In the genomic region with DNA sequence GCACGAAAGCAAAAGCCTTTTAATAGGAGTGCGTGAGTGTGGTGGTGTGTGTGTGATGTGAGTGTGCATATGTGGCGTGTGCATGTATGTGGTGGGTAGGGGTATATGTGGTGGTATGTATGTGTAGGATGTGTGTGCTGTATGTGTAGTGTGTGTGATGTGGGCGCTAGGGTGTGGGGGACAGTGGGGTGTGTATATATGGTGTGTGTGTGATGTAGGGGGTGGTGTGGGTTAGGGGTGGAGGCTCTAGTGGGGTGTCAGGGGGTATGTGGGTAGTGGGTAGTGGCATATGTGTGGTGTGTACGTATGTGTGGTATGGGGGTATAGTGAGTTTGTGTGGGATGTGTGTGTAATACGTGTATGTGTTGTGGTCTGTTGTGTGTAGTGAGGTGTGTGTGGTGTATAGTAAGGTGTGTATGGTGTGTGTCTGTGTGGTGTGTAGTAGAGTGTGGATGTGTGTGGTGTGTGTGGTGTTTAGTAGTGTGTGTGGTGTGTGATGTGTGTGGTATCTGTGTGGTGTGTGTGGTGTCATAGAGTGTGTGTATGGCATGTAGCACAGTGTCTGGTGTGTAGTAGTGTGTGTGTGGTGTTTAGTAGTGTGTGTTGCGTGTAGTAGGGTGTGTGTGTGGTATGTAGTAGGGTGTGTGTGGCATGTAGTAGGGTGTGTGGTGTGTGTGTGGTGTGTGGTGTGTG, we compare ENCODE assay signal across 17 cellular contexts.
DNase-seq lines count a peak whose midpoint lies in the region; ATAC-seq, FAIRE-seq and TF ChIP-seq lines count a peak whose summit lies in the region.
"Had no signal": no experiment of that assay in that cellular context is flagged by ENCODE, and none has a peak within 500 bp of the region (broad histone marks: within the 10 kb centered on the region; RNA-seq: fewer than 3 reads in every experiment).

No MANE protein-coding gene starts in this region.

- no peaks in the 10 kb centered on the region for H3K9me3 ChIP-seq in BLaER1 treated with 17β-estradiol and CSF1 and Interleukin-3, amounts not matched to agents 10 nM and 100 nM (replicated peaks in 1 of 11)
- H3K9me3 ChIP-seq in H9 (ENCODE audit: control insufficient read depth, low read depth, low read length) (no peaks in the 10 kb centered on the region), K562 (replicated peaks; ENCODE audit: control insufficient read depth, insufficient read depth, low read depth, low read length) (no peaks in the 10 kb centered on the region), trophoblast cell (ENCODE audit: insufficient read depth, low read depth, low read length) (peaks cover 7% of the 10 kb centered on the region)
- H3K9me3 ChIP-seq: BE2C, Peyer's patch had no signal

- TF ChIP-seq EP300 in K562 (IDR thresholded peaks at IDR 0.05; ENCODE audit: low read length), result no peak

- H4K91ac ChIP-seq in H9 (ENCODE audit: insufficient read length, low read depth, low read length) (no peak overlapping the region), trophoblast cell (ENCODE audit: low read depth, low read length) (no peak overlapping the region)

- H3K79me2 ChIP-seq in H9 (ENCODE audit: insufficient read depth, low read length) (no peaks in the 10 kb centered on the region), K562 (ENCODE audit: control insufficient read depth, insufficient read depth, low read length) (no peaks in the 10 kb centered on the region), trophoblast cell (ENCODE audit: control insufficient read depth, insufficient read depth, low read length, poor library complexity) (no peaks in the 10 kb centered on the region)

- H2BK5ac ChIP-seq in H9 (ENCODE audit: insufficient read length, low read length) (no peak overlapping the region), trophoblast cell (ENCODE audit: low read depth, low read length, poor library complexity) (no peak overlapping the region)

- H2AFZ ChIP-seq in H9 (ENCODE audit: low read length) (no peak overlapping the region), K562 (ENCODE audit: low read depth, low read length) (0 out of 2 replicates have a peak overlapping the region, but pooled peaks have one; percentile 41), trophoblast cell (ENCODE audit: insufficient read depth, low read length, poor library complexity) (no peak overlapping the region)
- H2AFZ ChIP-seq: GM23338 had no signal

- H3K4me1 Mint-ChIP-seq in H9, result peaks cover 20 to 21% of the 10 kb centered on the region in 2 experiments

- FAIRE-seq in K562 (lab: Jason Lieb, UNC), result no peak

- in situ Hi-C loops in K562 (cut with MboI), result loop anchor here (10.0 kb wide), 1 partner anchor 931 kb away; no protein-coding TSS in a partner anchor

- H3K23me2 ChIP-seq in H9 (ENCODE audit: insufficient read length, low read depth, low read length, poor library complexity, severe bottlenecking), result no peaks in the 10 kb centered on the region

- H2BK20ac ChIP-seq in H9 (ENCODE audit: low read depth, low read length, poor library complexity, severe bottlenecking), result no peak overlapping the region

- H2AK5ac ChIP-seq in H9 (ENCODE audit: insufficient read length, low read length), result no peak overlapping the region
- H2AK5ac ChIP-seq in trophoblast cell (ENCODE audit: low read length), result no peak overlapping the region

- no peaks in the 10 kb centered on the region for H3K9me3 Mint-ChIP-seq in H9
- H3K9me3 Mint-ChIP-seq: CD4-positive, alpha-beta T cell; GM23338 had no signal

- POLR2A ChIA-PET in K562 (lab: Yijun Ruan, JAX), result no interaction called here

- H4K12ac ChIP-seq in trophoblast cell (ENCODE audit: low read depth, low read length), result no peak overlapping the region

- peaks cover 39 to 75% (median 67%) of the 10 kb centered on the region in 10 experiments for H3K4me1 ChIP-seq in BLaER1 treated with 17β-estradiol and CSF1 and Interleukin-3, amounts not matched to agents 10 nM and 100 nM
- H3K4me1 ChIP-seq in H9 (ENCODE audit: insufficient read depth, low read length), result no peaks in the 10 kb centered on the region; the same call in 1 of the 2 replicates
- peaks cover 0 to 16% of the 10 kb centered on the region in 2 experiments; a peak in 3 of 5 replicates for H3K4me1 ChIP-seq in K562 (replicated peaks in 1 of 2; ENCODE audit: control insufficient read depth in 2 of 2, insufficient read depth in 2 of 2, low read length in 2 of 2)
- H3K4me1 ChIP-seq in trophoblast cell (ENCODE audit: control insufficient read depth in 1 of 2, insufficient read depth in 2 of 2, low read length in 2 of 2), result peaks cover 7 to 10% of the 10 kb centered on the region in 2 experiments

- intact Hi-C loops in K562 (cut with micrococcal nuclease), result no loop called here

- H3K36me3 ChIP-seq in BLaER1 treated with 17β-estradiol and CSF1 and Interleukin-3, amounts not matched to agents 10 nM and 100 nM, result no peaks in the 10 kb centered on the region
- H3K36me3 ChIP-seq in K562 (ENCODE audit: control insufficient read depth, insufficient read depth, low read length) (no peaks in the 10 kb centered on the region; the same call in 2 of the 3 replicates), trophoblast cell (ENCODE audit: control insufficient read depth in 1 of 2, insufficient read depth in 2 of 2, low read length in 2 of 2) (no peaks in the 10 kb centered on the region)
- H3K36me3 ChIP-seq: BE2C, Peyer's patch had no signal

- no peak for TF ChIP-seq RAD21 in K562 (CRISPR knock-in tag; conservative IDR thresholded peaks at IDR 0.05 in 1 of 2, IDR thresholded peaks at IDR 0.05 in 1 of 2)

- no peak overlapping the region for H3K4ac ChIP-seq in H9 (ENCODE audit: low read depth, low read length)
- no peak overlapping the region for H3K4ac ChIP-seq in trophoblast cell (ENCODE audit: low read depth, low read length)

- H4K5ac ChIP-seq in H9 (ENCODE audit: insufficient read length, low read depth, low read length), result peak overlapping the region; percentile 0

- H3K18ac ChIP-seq in H9 (ENCODE audit: insufficient read length, low read depth, low read length), result peak overlapping the region; percentile 0
- H3K18ac ChIP-seq in trophoblast cell (ENCODE audit: low read length), result no peak overlapping the region

- no peak overlapping the region for H3K27ac Mint-ChIP-seq in H9
- H3K27ac Mint-ChIP-seq: CD4-positive, alpha-beta T cell had no signal

- H3K36me3 Mint-ChIP-seq in H9 (ENCODE audit: insufficient read depth in 1 of 3, low read depth in 3 of 3), result no peaks in the 10 kb centered on the region

- H3K27me3 Mint-ChIP-seq in H9 (ENCODE audit: low read depth), result no peaks in the 10 kb centered on the region; the same call in 1 of the 2 replicates

- H3K27me3 ChIP-seq in BLaER1 treated with 17β-estradiol and CSF1 and Interleukin-3, amounts not matched to agents 10 nM and 100 nM, result peaks cover 0 to 97% (median 0%) of the 10 kb centered on the region in 11 experiments; a peak in 11 of 22 replicates
- H3K27me3 ChIP-seq in H9 (ENCODE audit: insufficient read depth, low read length) (no peaks in the 10 kb centered on the region), K562 (ENCODE audit: control insufficient read depth in 2 of 2, insufficient read depth in 2 of 2, low read length in 2 of 2) (peaks cover 9 to 39% of the 10 kb centered on the region in 2 experiments; a peak in 4 of 5 replicates), trophoblast cell (ENCODE audit: insufficient read depth, low read length) (no peaks in the 10 kb centered on the region)
- H3K27me3 ChIP-seq: BE2C, Peyer's patch had no signal

- H4K8ac ChIP-seq in H9 (replicated peaks; ENCODE audit: insufficient read length, low read depth, low read length) (peak overlapping the region; percentile 2), trophoblast cell (ENCODE audit: low read depth, low read length) (no peak overlapping the region)

- no peak overlapping the region for H3K4me3 ChIP-seq in BLaER1 treated with 17β-estradiol and CSF1 and Interleukin-3, amounts not matched to agents 10 nM and 100 nM
- H3K4me3 ChIP-seq in K562 (no peak overlapping the region), trophoblast cell (ENCODE audit: low read depth, low read length) (peak overlapping the region; percentile 18)
- H3K4me3 ChIP-seq: GM23338, Peyer's patch had no signal

- H3K4me2 ChIP-seq in BLaER1 treated with 17β-estradiol and CSF1 and Interleukin-3, amounts not matched to agents 10 nM and 100 nM, result peak overlapping the region in 8 of 11 experiments; percentile 70 to 87 (median 84); a peak in 15 of 22 replicates
- H3K4me2 ChIP-seq in H9 (ENCODE audit: insufficient read depth, insufficient read length, low read length), result no peak overlapping the region
- H3K4me2 ChIP-seq in K562 (ENCODE audit: insufficient read depth, low read length), result no peak overlapping the region
- no peak overlapping the region for H3K4me2 ChIP-seq in trophoblast cell (ENCODE audit: low read length)
- H3K4me2 ChIP-seq: GM23338 had no signal

- H2BK120ac ChIP-seq in H9 (ENCODE audit: low read depth, low read length, poor library complexity, severe bottlenecking) (no peak overlapping the region), trophoblast cell (ENCODE audit: insufficient read depth, low read length, poor library complexity) (no peak overlapping the region)

- H3K27ac ChIP-seq in BLaER1 treated with 17β-estradiol and CSF1 and Interleukin-3, amounts not matched to agents 10 nM and 100 nM, result no peak overlapping the region
- H3K27ac ChIP-seq in H9 (ENCODE audit: insufficient read length, low read depth, low read length) (no peak overlapping the region), K562 (ENCODE audit: extremely low read depth, low read depth, low read length) (no peak overlapping the region; the same call in 2 of the 3 replicates), trophoblast cell (ENCODE audit: low read depth, low read length) (no peak overlapping the region)
- H3K27ac ChIP-seq: Peyer's patch had no signal

- 100% methylated on average over 4 of the region's 7 CpGs for WGBS in H9 (ENCODE audit: extremely low coverage, insufficient read length, low lambda C conversion rate)
- 62% methylated on average over 7 of the region's 7 CpGs for WGBS in K562 (ENCODE audit: insufficient coverage, low coverage, missing lambda C conversion rate)
- 100% methylated on average over 3 of the region's 7 CpGs for WGBS in trophoblast cell (ENCODE audit: extremely low coverage, insufficient coverage, insufficient read length)

- TF ChIP-seq CTCF in H9 (conservative IDR thresholded peaks at IDR 0.05), result no peak
- no peak for TF ChIP-seq CTCF in K562 (IDR thresholded peaks at IDR 0.05 in 2 of 3, conservative IDR thresholded peaks at IDR 0.05 in 1 of 3; ENCODE audit: insufficient read depth in 2 of 3, low read depth in 1 of 3, low read length in 3 of 3)

- CTCF ChIA-PET in K562 (lab: Yijun Ruan, JAX; ENCODE audit: low intra/inter-chr PET ratio), result interaction anchor here (0.5 to 1.3 kb wide), 2 partner anchors 69 to 432 kb away, joined by 4 to 6 read pairs; no protein-coding TSS in a partner anchor

- H4K20me1 ChIP-seq in BLaER1 treated with 17β-estradiol and CSF1 and Interleukin-3, amounts not matched to agents 10 nM and 100 nM, result peaks cover 0 to 88% (median 10%) of the 10 kb centered on the region in 11 experiments; a peak in 14 of 22 replicates
- no peaks in the 10 kb centered on the region for H4K20me1 ChIP-seq in H9 (ENCODE audit: control insufficient read depth, insufficient read depth, insufficient read length)
- peaks cover 10% of the 10 kb centered on the region for H4K20me1 ChIP-seq in K562 (replicated peaks; ENCODE audit: control insufficient read depth, insufficient read depth, low read length)

- H3K9ac ChIP-seq in BLaER1 treated with 17β-estradiol and CSF1 and Interleukin-3, amounts not matched to agents 10 nM and 100 nM, result no peak overlapping the region
- H3K9ac ChIP-seq in H9 (ENCODE audit: extremely low read depth, insufficient read length, low read length), result no peak overlapping the region
- no peak overlapping the region; a peak in 1 of 4 replicates for H3K9ac ChIP-seq in K562 (ENCODE audit: insufficient read depth in 1 of 2, low read depth in 2 of 2, low read length in 2 of 2)
- no peak overlapping the region for H3K9ac ChIP-seq in trophoblast cell (ENCODE audit: low read length)

- no TSS peak for BruUV-seq in K562 (replicated peaks; lab: Mats Ljungman, UMichigan)

- H3K14ac ChIP-seq in H9 (ENCODE audit: insufficient read depth, low read length), result no peak overlapping the region
- no peak overlapping the region for H3K14ac ChIP-seq in trophoblast cell (ENCODE audit: low read length)

- H2BK12ac ChIP-seq in H9 (ENCODE audit: insufficient read length, low read depth, low read length) (no peak overlapping the region), trophoblast cell (ENCODE audit: low read length) (no peak overlapping the region)

- no peak overlapping the region for H3K56ac ChIP-seq in H9 (ENCODE audit: insufficient read length, low read depth, low read length)

- H2BK15ac ChIP-seq in H9 (ENCODE audit: low read depth, low read length), result no peak overlapping the region

- H3K79me1 ChIP-seq in H9 (ENCODE audit: insufficient read depth, low read depth, low read length, poor library complexity, severe bottlenecking) (no peaks in the 10 kb centered on the region), trophoblast cell (ENCODE audit: low read length) (peaks cover 3% of the 10 kb centered on the region)

- no peak for ATAC-seq in K562
- ATAC-seq in HG02938 (IDR thresholded peaks at IDR 0.05; ENCODE audit: unreplicated experiment), result no peak
- ATAC-seq in GM19395 (IDR thresholded peaks at IDR 0.05; ENCODE audit: unreplicated experiment), result no peak

- H3K4me3 Mint-ChIP-seq in H9, result no peak overlapping the region
- H3K4me3 Mint-ChIP-seq: CD4-positive, alpha-beta T cell; GM23338 had no signal

- DNase-seq in H9 (no peak), K562 (ENCODE audit: extremely low read depth in 1 of 4, low spot score in 3 of 4) (no peak), trophoblast cell (no peak), T1000 (lab: John Stamatoyannopoulos, UW) (no peak)
- DNase-seq: BE2C; CD4-positive, alpha-beta T cell; COR-L47; DMS79; NCI-H1105; NCI-H2029 treated with DMSO at 0.1 percent for 48 hours; NCI-H2171; NCI-H526; Peyer's patch had no signal

- H3T11ph ChIP-seq in H9 (ENCODE audit: low read length), result no peak overlapping the region

- H3K23ac ChIP-seq in H9 (ENCODE audit: insufficient read length, low read depth, low read length) (no peak overlapping the region), trophoblast cell (ENCODE audit: low read length) (peak overlapping the region; percentile 34)

- TF ChIP-seq POLR2A in K562 (conservative IDR thresholded peaks at IDR 0.05), result no peak

- H3K9me1 ChIP-seq in K562 (ENCODE audit: control insufficient read depth, insufficient read depth, low read length), result peaks cover 6% of the 10 kb centered on the region

Comparison
In these comparisons a context has a peak if more than half of its experiments do, and no peak if none do; other contexts are left out.
1. H3K4me2 ChIP-seq: peak in BLaER1 treated with 17β-estradiol and CSF1 and Interleukin-3, amounts not matched to agents 10 nM and 100 nM (8 of 11); none in H9 (single experiment), K562 (single experiment) and trophoblast cell (single experiment).